8 cellular contexts compared by ENCODE assay signal in the genomic region with DNA sequence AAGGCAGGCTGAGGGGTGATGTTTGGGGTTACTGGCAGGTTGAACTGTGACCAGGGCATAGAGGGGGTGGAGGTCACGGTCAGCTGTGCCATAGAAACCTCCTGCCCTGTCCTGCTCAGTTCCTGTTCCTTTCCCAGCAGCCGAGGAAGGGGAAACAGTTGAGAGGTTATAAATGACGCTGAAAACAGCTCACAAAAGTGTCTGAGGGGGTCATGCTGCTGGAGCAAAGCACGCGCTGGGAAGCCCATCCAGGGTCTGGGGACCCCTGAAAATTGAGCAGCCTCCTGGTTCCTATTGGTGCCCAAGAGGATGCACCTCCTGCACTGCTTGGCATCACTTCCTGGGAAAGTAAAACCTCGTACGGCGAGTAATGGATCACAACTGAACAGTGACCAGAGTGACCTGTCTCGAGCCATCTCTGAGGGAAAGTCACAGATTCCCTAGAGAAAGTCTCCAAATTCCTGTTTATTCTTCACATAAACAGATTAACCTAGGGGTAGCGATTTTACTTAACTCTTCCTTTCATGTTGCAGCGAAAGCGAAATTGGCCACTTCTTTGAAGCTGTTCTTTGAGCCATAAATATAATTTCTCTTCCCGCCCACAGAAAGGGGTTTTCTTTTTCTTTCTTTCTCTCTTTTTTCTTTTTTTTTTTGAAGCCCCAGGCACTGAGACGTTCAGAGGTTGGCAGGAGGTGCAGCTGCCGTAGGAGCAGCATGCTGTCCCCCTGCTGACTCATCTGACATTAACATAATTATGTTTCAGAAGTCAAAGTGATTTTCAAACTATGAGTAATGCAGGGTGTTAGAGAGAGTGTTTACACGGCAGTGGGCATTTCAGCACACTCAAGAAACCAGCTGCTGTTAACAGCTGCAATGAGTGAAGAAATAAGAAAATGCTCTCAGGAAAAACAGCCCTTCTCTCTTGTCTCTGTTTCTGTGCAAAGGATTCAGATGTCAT. TPM values are rescaled to one million over a fixed set of nuclear protein-coding genes. Genes with fewer than 3 reads are reported as not detected.
DNase-seq lines count a peak whose midpoint lies in the region; ATAC-seq and TF ChIP-seq lines count a peak whose summit lies in the region.

No MANE protein-coding gene starts in this region.

- 5 to 10% methylated on average over 14 to 16 of the region's 16 CpGs for WGBS in body of pancreas, 2 donors

- H3K36me3 ChIP-seq in body of pancreas (replicated peaks in 1 of 2; ENCODE audit: insufficient read depth in 1 of 2, low read depth in 2 of 2) = no peaks in the 10 kb centered on the region

- peak overlapping the region in 1 of 2 donors; percentile 6 for H3K4me3 ChIP-seq in body of pancreas

- peak in 2 of 3 donors; percentile 65 for TF ChIP-seq POLR2A in body of pancreas (IDR thresholded peaks at IDR 0.05)

- no peaks in the 10 kb centered on the region for H3K27me3 ChIP-seq in body of pancreas

- intact Hi-C loops in body of pancreas (cut with DNase I) (no loop called here), left colon (cut with DNase I, micrococcal nuclease) (no loop called here)

- no peak for TF ChIP-seq CTCF in GM13977 (IDR thresholded peaks at IDR 0.05; ENCODE audit: extremely low read depth, insufficient read depth, missing control alignments)
- no peak for TF ChIP-seq CTCF in body of pancreas (IDR thresholded peaks at IDR 0.05)

- in situ Hi-C loops in GM13977 (cut with MboI; ENCODE audit: low pct_unique_long_range_greater_than_20kb, low sequenced_read_pairs, unreplicated experiment) = no loop called here

- H3K4me1 ChIP-seq in body of pancreas = peaks cover 16% of the 10 kb centered on the region

- H3K27ac ChIP-seq in body of pancreas = peak overlapping the region; percentile 25 to 84 (median 76)

- ATAC-seq in HG02571 (IDR thresholded peaks at IDR 0.05; ENCODE audit: unreplicated experiment) = peak; percentile 98
- peak; percentile 93 for ATAC-seq in body of pancreas
- ATAC-seq in left colon = peak; percentile 95

- peak; percentile 89 for DNase-seq in GM13977 (ENCODE audit: low spot score)
- DNase-seq in NCI-H1048 (lab: John Stamatoyannopoulos, UW) = peak; percentile 66
- DNase-seq in T-helper 1 cell = peak in 3 of 5 donors; percentile 17 to 91 (median 22)
- peak; percentile 34 to 73 (median 64) for DNase-seq in body of pancreas
- peak; percentile 38 to 53 for DNase-seq in left colon
- peak; percentile 65 for DNase-seq in stimulated activated CD4-positive, alpha-beta T cell treated with anti-CD3 and anti-CD28 coated beads, Interleukin-2, amount 100 ng/mL, for 4 hours (ENCODE audit: low read depth)
- no peak for DNase-seq in mesenteric fat pad (ENCODE audit: low spot score)

- H3K9me3 ChIP-seq in body of pancreas = no peaks in the 10 kb centered on the region

RNA-seq across cellular contexts. Expression of gene ATF3, which starts 41.8 kb away (rescaled TPM):
- total RNA-seq in body of pancreas = 10 to 100 TPM in 1 of 2 donors, 1 to 10 TPM in 1; 8.6 to 27.0 TPM
- 10 to 100 TPM; 52.5 to 58.2 TPM for total RNA-seq in left colon
- total RNA-seq in mesenteric fat pad = 113 TPM
